In genomic region chr9:94656190-94656589, GRCh38 we compare ENCODE assay signal across 9 cellular contexts. TPM values are rescaled to one million over a fixed set of nuclear protein-coding genes. Genes with fewer than 3 reads are reported as not detected.
A peak's percentile ranks its signal among the peaks of the same experiment; 100 is the strongest.
DNase-seq lines count a peak whose midpoint lies in the region; ATAC-seq, FAIRE-seq and TF ChIP-seq lines count a peak whose summit lies in the region.
"Had no signal": no experiment of that assay in that cellular context is flagged by ENCODE, and none has a peak within 500 bp of the region (broad histone marks: within the 10 kb centered on the region; RNA-seq: fewer than 3 reads in every experiment).

No MANE protein-coding gene starts in this region.

- H3K4me2 ChIP-seq in mesenchymal stem cell (ENCODE audit: low read length, poor library complexity, severe bottlenecking), result no peak overlapping the region

- peak; percentile 87 for DNase-seq in KBM-7
- DNase-seq in activated naive CD4-positive, alpha-beta T cell treated with Interleukin-2 at 50 U/mL for 16 hours, result peak; percentile 35
- no peak for DNase-seq in mesenchymal stem cell
- DNase-seq in HPDE6-E6E7 (ENCODE audit: extremely low spot score), result no peak
- no peak for DNase-seq in small intestine
- no peak for DNase-seq in NCI-H1105 treated with DMSO at 0.1 percent for 48 hours (lab: John Stamatoyannopoulos, UW)

- no peak overlapping the region for H4K91ac ChIP-seq in mesenchymal stem cell (ENCODE audit: low read length)

- H4K8ac ChIP-seq in mesenchymal stem cell (ENCODE audit: low read length), result no peak overlapping the region

- H2BK120ac ChIP-seq in mesenchymal stem cell (ENCODE audit: low read depth, low read length), result no peak overlapping the region

- ATAC-seq in GM21447 (IDR thresholded peaks at IDR 0.05; ENCODE audit: unreplicated experiment), result peak; percentile 96

- H3K27me3 ChIP-seq in mesenchymal stem cell (ENCODE audit: control insufficient read depth in 1 of 2, insufficient read depth in 1 of 2, low read length in 2 of 2) (peaks cover 31 to 33% of the 10 kb centered on the region in 2 experiments), small intestine (ENCODE audit: control insufficient read depth in 2 of 2, insufficient read depth in 2 of 2, low read length in 2 of 2) (no peaks in the 10 kb centered on the region)

- peak overlapping the region; percentile 31 for H3K9ac ChIP-seq in mesenchymal stem cell (ENCODE audit: low read length)

- peak overlapping the region; percentile 23 for H3K4me3 ChIP-seq in GM12875 (ENCODE audit: low read depth, low read length)
- peak overlapping the region in 1 of 2 experiments; percentile 36 for H3K4me3 ChIP-seq in mesenchymal stem cell (ENCODE audit: insufficient read depth in 1 of 2, low read depth in 1 of 2, low read length in 2 of 2)
- no peak overlapping the region for H3K4me3 ChIP-seq in small intestine (ENCODE audit: low read depth in 1 of 2, low read length in 2 of 2)

- H2BK12ac ChIP-seq in mesenchymal stem cell (ENCODE audit: low read length in 2 of 2), result no peak overlapping the region

- no peak for FAIRE-seq in small intestine (lab: Jason Lieb, UNC)

- no peak overlapping the region for H3K4ac ChIP-seq in mesenchymal stem cell (ENCODE audit: low read depth in 1 of 2, low read length in 2 of 2)

- WGBS in mesenchymal stem cell, result 54% methylated on average over 6 of the region's 6 CpGs
- 34 to 68% (median 56%) methylated on average over 6 of the region's 6 CpGs for WGBS in small intestine, 3 donors

- in situ Hi-C loops in KBM-7 (cut with MboI; ENCODE audit: low pct_unique_long_range_greater_than_20kb, low sequenced_read_pairs), result no loop called here

- H3K4me1 ChIP-seq in mesenchymal stem cell (ENCODE audit: control insufficient read depth, insufficient read depth, low read depth, low read length) (no peaks in the 10 kb centered on the region), small intestine (ENCODE audit: control insufficient read depth in 2 of 2, insufficient read depth in 1 of 2, low read depth in 1 of 2, low read length in 1 of 2) (no peaks in the 10 kb centered on the region)

- H3K27ac ChIP-seq in mesenchymal stem cell (ENCODE audit: low read length, poor library complexity, severe bottlenecking), result no peak overlapping the region
- H3K27ac ChIP-seq in small intestine (ENCODE audit: low read depth in 1 of 2, low read length in 1 of 2), result peak overlapping the region in 1 of 2 donors; percentile 38
- H3K27ac ChIP-seq: epithelial cell of prostate had no signal

- H2AK5ac ChIP-seq in mesenchymal stem cell (ENCODE audit: low read length, severe bottlenecking), result no peak overlapping the region

- H3K18ac ChIP-seq in mesenchymal stem cell (ENCODE audit: low read depth in 1 of 2, low read length in 2 of 2), result no peak overlapping the region

- TF ChIP-seq CTCF in GM12875 (IDR thresholded peaks at IDR 0.05; ENCODE audit: borderline replicate concordance, insufficient read depth, low read depth, low read length), result no peak

- no peak overlapping the region for H3K14ac ChIP-seq in mesenchymal stem cell (ENCODE audit: low read length in 2 of 2)

- H3K23ac ChIP-seq in mesenchymal stem cell (ENCODE audit: low read length in 2 of 2), result no peak overlapping the region

- no peak overlapping the region for H2BK5ac ChIP-seq in mesenchymal stem cell (ENCODE audit: low read depth, low read length, poor library complexity, severe bottlenecking)

- H3K36me3 ChIP-seq in mesenchymal stem cell (ENCODE audit: control insufficient read depth in 1 of 2, insufficient read depth in 2 of 2, low read depth in 1 of 2, low read length in 2 of 2) (no peaks in the 10 kb centered on the region), small intestine (ENCODE audit: control insufficient read depth in 2 of 2, insufficient read depth in 2 of 2, low read length in 2 of 2) (no peaks in the 10 kb centered on the region)

- no peak overlapping the region for H2BK15ac ChIP-seq in mesenchymal stem cell (ENCODE audit: low read depth, poor library complexity, severe bottlenecking)

- no peaks in the 10 kb centered on the region for H3K9me3 ChIP-seq in mesenchymal stem cell (ENCODE audit: control insufficient read depth, low read length)
- H3K9me3 ChIP-seq in small intestine (ENCODE audit: control insufficient read depth, low read depth), result no peaks in the 10 kb centered on the region

- no peak overlapping the region for H2AFZ ChIP-seq in mesenchymal stem cell (ENCODE audit: low read depth, low read length)

- no peaks in the 10 kb centered on the region for H3K79me1 ChIP-seq in mesenchymal stem cell (replicated peaks; ENCODE audit: low read length, poor library complexity, severe bottlenecking)

RNA-seq across cellular contexts. Expression of gene FBP1, which starts 16.9 kb away (rescaled TPM):
- 0.40 TPM for polyA plus RNA-seq in mesenchymal stem cell (2013, experiment 1 of 2)
- polyA plus RNA-seq in mesenchymal stem cell (2013, experiment 2 of 2), result 0.15 TPM
- 1,000 to 10,000 TPM in 1 of 3 donors, 100 to 1,000 TPM in 2; 113 to 1,158 (median 497) TPM for polyA plus RNA-seq in small intestine

Comparison
In these comparisons a context has a peak if more than half of its experiments do, and no peak if none do; other contexts are left out.
1. DNase-seq: peak in KBM-7 (single experiment) and activated naive CD4-positive, alpha-beta T cell treated with Interleukin-2 at 50 U/mL for 16 hours (single experiment); none in mesenchymal stem cell (single experiment), HPDE6-E6E7 (single experiment), small intestine (single experiment) and NCI-H1105 treated with DMSO at 0.1 percent for 48 hours (single experiment).